Comparison of ENCODE assay signal across 8 cellular contexts in genomic region chr1:9410737-9411297, GRCh38.
DNase-seq lines count a peak whose midpoint lies in the region; ATAC-seq and TF ChIP-seq lines count a peak whose summit lies in the region.

No MANE protein-coding gene starts in this region.

- TF ChIP-seq POLR2A in right lobe of liver (IDR thresholded peaks at IDR 0.05): no peak

- H3K9me3 ChIP-seq in right lobe of liver: no peaks in the 10 kb centered on the region

- H3K27me3 Mint-ChIP-seq in activated CD8-positive, alpha-beta T cell treated with anti-CD3 and anti-CD28 coated beads for 36 hours: peaks cover 2% of the 10 kb centered on the region

- peak overlapping the region; percentile 77 for H3K27ac Mint-ChIP-seq in activated CD8-positive, alpha-beta T cell treated with anti-CD3 and anti-CD28 coated beads for 36 hours

- no peaks in the 10 kb centered on the region for H3K27me3 ChIP-seq in right lobe of liver

- H3K9me3 Mint-ChIP-seq in activated CD8-positive, alpha-beta T cell treated with anti-CD3 and anti-CD28 coated beads for 36 hours: peaks cover 3% of the 10 kb centered on the region

- peaks cover 4% of the 10 kb centered on the region for H3K36me3 Mint-ChIP-seq in activated CD8-positive, alpha-beta T cell treated with anti-CD3 and anti-CD28 coated beads for 36 hours (ENCODE audit: low read depth)

- no peak overlapping the region for H3K27ac ChIP-seq in right lobe of liver
- no peak overlapping the region for H3K27ac ChIP-seq in caudate nucleus (ENCODE audit: low read depth, low read length)

- intact Hi-C loops in activated CD8-positive, alpha-beta T cell treated with anti-CD3 and anti-CD28 coated beads for 36 hours (cut with micrococcal nuclease): no loop called here
- intact Hi-C loops in right lobe of liver (cut with DNase I): no loop called here

- peak; percentile 7 for ATAC-seq in activated CD8-positive, alpha-beta T cell treated with anti-CD3 and anti-CD28 coated beads for 36 hours
- ATAC-seq in right lobe of liver: peak; percentile 48 to 65 (median 56)

- CTCF ChIA-PET in activated CD8-positive, alpha-beta T cell treated with anti-CD3 and anti-CD28 coated beads for 36 hours (lab: Charles Lee): no interaction called here

- 70% methylated on average over 5 of the region's 7 CpGs for WGBS in right lobe of liver (ENCODE audit: insufficient coverage, low coverage, low lambda C conversion rate, missing lambda C conversion rate)

- DNase-seq in DMS79 treated with DMSO at 0.1 percent for 48 hours (lab: John Stamatoyannopoulos, UW): peak; percentile 16
- peak; percentile 41 for DNase-seq in HPDE6-E6E7 (ENCODE audit: extremely low spot score)
- peak; percentile 46 for DNase-seq in activated CD8-positive, alpha-beta T cell treated with anti-CD3 and anti-CD28 coated beads for 36 hours
- DNase-seq in right lobe of liver: no peak
- no peak for DNase-seq in caudate nucleus (lab: John Stamatoyannopoulos, UW)
- no peak for DNase-seq in NCI-H748 (lab: John Stamatoyannopoulos, UW; ENCODE audit: unreplicated experiment)
- DNase-seq in mesenteric fat pad (ENCODE audit: low spot score): no peak
- DNase-seq in globus pallidus (ENCODE audit: low spot score): no peak

- H3K4me3 ChIP-seq in right lobe of liver: no peak overlapping the region

- no peak for TF ChIP-seq CTCF in activated CD8-positive, alpha-beta T cell treated with anti-CD3 and anti-CD28 coated beads for 36 hours (IDR thresholded peaks at IDR 0.05)
- TF ChIP-seq CTCF in right lobe of liver (IDR thresholded peaks at IDR 0.05): no peak

- H3K4me1 Mint-ChIP-seq in activated CD8-positive, alpha-beta T cell treated with anti-CD3 and anti-CD28 coated beads for 36 hours (ENCODE audit: low read depth): peaks cover 26% of the 10 kb centered on the region

- POLR2A ChIA-PET in activated CD8-positive, alpha-beta T cell treated with anti-CD3 and anti-CD28 coated beads for 36 hours (lab: Charles Lee): no interaction called here

- H3K4me3 Mint-ChIP-seq in activated CD8-positive, alpha-beta T cell treated with anti-CD3 and anti-CD28 coated beads for 36 hours: peak overlapping the region; percentile 44

- H3K4me1 ChIP-seq in right lobe of liver: no peaks in the 10 kb centered on the region

- H3K36me3 ChIP-seq in right lobe of liver: no peaks in the 10 kb centered on the region

Comparison
In these comparisons a context has a peak if more than half of its experiments do, and no peak if none do; other contexts are left out.
1. DNase-seq: peak in DMS79 treated with DMSO at 0.1 percent for 48 hours (single experiment), HPDE6-E6E7 (single experiment) and activated CD8-positive, alpha-beta T cell treated with anti-CD3 and anti-CD28 coated beads for 36 hours (single experiment); none in right lobe of liver (0 of 3), caudate nucleus (0 of 61), NCI-H748 (single experiment), mesenteric fat pad (single experiment) and globus pallidus (single experiment).